Comparison of ENCODE assay signal across 7 cellular contexts in genomic region chr11:105072121-105072520, GRCh38. TPM values are rescaled to one million over a fixed set of nuclear protein-coding genes. Genes with fewer than 3 reads are reported as not detected.
"Had no signal": no experiment of that assay in that cellular context is flagged by ENCODE, and none has a peak within 500 bp of the region (broad histone marks: within the 10 kb centered on the region; RNA-seq: fewer than 3 reads in every experiment).

No MANE protein-coding gene starts in this region.

RNA-seq across cellular contexts. Expression of gene CARD16, which starts 27.0 kb away (rescaled TPM):
- total RNA-seq: temporal lobe had no signal

RNA-seq across cellular contexts. Expression of gene CASP5, which starts 49.2 kb away (rescaled TPM):
- total RNA-seq: suprapubic skin, temporal lobe, testis, thyroid gland, ureter, uterus, vagina had no signal
